ENCODE assay signal across 8 cellular contexts in genomic region chr15:58227706-58228543, GRCh38.
DNase-seq lines count a peak whose midpoint lies in the region; ATAC-seq and TF ChIP-seq lines count a peak whose summit lies in the region.

No MANE protein-coding gene starts in this region.

- H3K27ac ChIP-seq in HUES48 (ENCODE audit: low read depth, low read length) (peak overlapping the region; percentile 79), OCI-LY3 (ENCODE audit: low read length) (no peak overlapping the region), esophagus squamous epithelium (no peak overlapping the region), stomach (no peak overlapping the region)

- TF ChIP-seq CTCF in OCI-LY3 (IDR thresholded peaks at IDR 0.05; ENCODE audit: low read depth, low read length): peak; percentile 87
- peak; percentile 59 to 93 (median 85) for TF ChIP-seq CTCF in esophagus squamous epithelium (IDR thresholded peaks at IDR 0.05)
- TF ChIP-seq CTCF in nephron (IDR thresholded peaks at IDR 0.05; ENCODE audit: unreplicated experiment in 3 of 3): peak; percentile 75 to 81 (median 79)
- peak in 5 of 7 experiments; percentile 38 to 73 (median 57) for TF ChIP-seq CTCF in stomach (IDR thresholded peaks at IDR 0.05)

- no peaks in the 10 kb centered on the region for H3K79me2 ChIP-seq in OCI-LY3 (ENCODE audit: low read length)

- ATAC-seq in GM19395 (IDR thresholded peaks at IDR 0.05; ENCODE audit: unreplicated experiment): no peak

- peak overlapping the region; percentile 22 to 82 (median 44) for H3K27ac Mint-ChIP-seq in nephron

- no peaks in the 10 kb centered on the region for H3K27me3 Mint-ChIP-seq in nephron (ENCODE audit: low read depth)

- H3K4me1 Mint-ChIP-seq in nephron: peaks cover 35% of the 10 kb centered on the region

- H3K27me3 ChIP-seq in HUES48 (ENCODE audit: control insufficient read depth, insufficient read depth, low read length) (no peaks in the 10 kb centered on the region), OCI-LY3 (ENCODE audit: low read depth, low read length) (no peaks in the 10 kb centered on the region; the same call in 1 of the 2 replicates), esophagus squamous epithelium (peaks cover 0 to 7% (median 0%) of the 10 kb centered on the region in 4 donors), stomach (peaks cover 0 to 15% (median 0%) of the 10 kb centered on the region in 3 donors)

- H3K4me1 ChIP-seq in HUES48 (ENCODE audit: control insufficient read depth, insufficient read depth, low read length) (peaks cover 29% of the 10 kb centered on the region), OCI-LY3 (ENCODE audit: low read length) (peaks cover 5% of the 10 kb centered on the region; the same call in 1 of the 2 replicates), esophagus squamous epithelium (peaks cover 4 to 33% (median 17%) of the 10 kb centered on the region in 3 donors), stomach (peaks cover 4 to 14% (median 8%) of the 10 kb centered on the region in 4 donors)

- no peaks in the 10 kb centered on the region for H3K36me3 Mint-ChIP-seq in nephron (ENCODE audit: low read depth)

- H4K20me1 ChIP-seq in OCI-LY3 (ENCODE audit: insufficient read depth, low read length): no peaks in the 10 kb centered on the region

- H3K9ac ChIP-seq in HUES48 (ENCODE audit: low read depth, low read length) (no peak overlapping the region), OCI-LY3 (ENCODE audit: low read length) (no peak overlapping the region)

- no peak overlapping the region for H3K4me3 ChIP-seq in HUES48 (ENCODE audit: low read depth, low read length)
- no peak overlapping the region for H3K4me3 ChIP-seq in OCI-LY3 (ENCODE audit: low read length)
- no peak overlapping the region for H3K4me3 ChIP-seq in esophagus squamous epithelium
- no peak overlapping the region for H3K4me3 ChIP-seq in stomach

- no peak for TF ChIP-seq EP300 in stomach (IDR thresholded peaks at IDR 0.05)

- intact Hi-C loops in esophagus squamous epithelium (cut with DNase I): no loop called here
- intact Hi-C loops in stomach (cut with DNase I; ENCODE audit: low total_unique reads): no loop called here

- H3K36me3 ChIP-seq in HUES48 (ENCODE audit: control insufficient read depth, insufficient read depth, low read length): no peaks in the 10 kb centered on the region
- no peaks in the 10 kb centered on the region for H3K36me3 ChIP-seq in OCI-LY3 (replicated peaks; ENCODE audit: low read depth, low read length)
- H3K36me3 ChIP-seq in esophagus squamous epithelium: no peaks in the 10 kb centered on the region
- H3K36me3 ChIP-seq in stomach: no peaks in the 10 kb centered on the region

- 24 to 37% methylated on average over 7 to 8 of the region's 8 CpGs for WGBS in esophagus squamous epithelium, 2 donors
- 41 to 46% (median 43%) methylated on average over 8 of the region's 8 CpGs for WGBS in stomach, 5 donors

- H3K9me3 ChIP-seq in HUES48 (ENCODE audit: control insufficient read depth, insufficient read depth, low read length) (no peaks in the 10 kb centered on the region), OCI-LY3 (ENCODE audit: insufficient read depth, low read length) (no peaks in the 10 kb centered on the region), esophagus squamous epithelium (no peaks in the 10 kb centered on the region), stomach (no peaks in the 10 kb centered on the region)

- TF ChIP-seq POLR2A in esophagus squamous epithelium (IDR thresholded peaks at IDR 0.05) (no peak), stomach (IDR thresholded peaks at IDR 0.05) (no peak)

- no peak overlapping the region for H3K4me3 Mint-ChIP-seq in nephron

- no peaks in the 10 kb centered on the region for H3K9me3 Mint-ChIP-seq in nephron

- peak; percentile 47 for DNase-seq in CMK (ENCODE audit: low read depth)
- DNase-seq in activated T-cell treated with anti-CD3 and anti-CD28 coated beads, Interleukin-2, amount 50 U/mL, for 1 hour: peak; percentile 69
- no peak for DNase-seq in esophagus squamous epithelium (lab: John Stamatoyannopoulos, UW)
- DNase-seq in stomach: peak; percentile 78

- 0 out of 2 replicates have a peak overlapping the region, but pooled peaks have one; percentile 27 for H2AFZ ChIP-seq in OCI-LY3 (ENCODE audit: low read depth, low read length)

- no peak overlapping the region for H3K4me2 ChIP-seq in OCI-LY3 (ENCODE audit: low read length)
